ENCODE assay signal across 18 cellular contexts in the genomic region with DNA sequence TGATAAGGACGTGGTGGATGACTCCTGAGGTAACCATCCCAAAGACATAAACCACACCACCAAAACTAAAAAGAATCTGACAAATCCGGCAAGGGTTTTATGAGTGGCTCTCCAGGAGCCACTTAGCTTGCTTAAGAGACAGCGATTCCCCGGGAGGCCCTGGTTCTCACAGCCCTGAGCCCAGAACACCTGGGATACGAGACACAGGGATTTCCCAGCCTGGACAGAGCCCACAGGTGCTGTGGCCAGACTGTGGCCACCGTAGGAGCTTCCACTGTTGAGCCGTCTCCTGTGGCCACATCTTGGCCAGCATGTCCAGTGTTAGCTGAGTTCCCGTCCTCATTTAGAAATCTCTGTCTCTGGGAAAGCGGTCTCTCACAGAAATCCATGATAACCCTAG.
"Had no signal": no experiment of that assay in that cellular context is flagged by ENCODE, and none has a peak within 500 bp of the region (broad histone marks: within the 10 kb centered on the region; RNA-seq: fewer than 3 reads in every experiment).

No MANE protein-coding gene starts in this region.

- DNase-seq: Kasumi-1, MM.1S, NCI-H1092 treated with DMSO at 0.1 percent for 48 hours, NCI-H1436, NCI-H187, NCI-H2029, NCI-H2081 treated with DMSO at 0.1 percent for 48 hours, NCI-H2227 treated with DMSO at 0.1 percent for 48 hours, NCI-H69, NCI-H774, Right ventricle myocardium superior, RPMI8226, SIG-M5, SK-N-SH had no signal

- ATAC-seq: K562 had no signal

- H3K4me3 ChIP-seq: K562, SJSA1 had no signal

- H3K9ac ChIP-seq: KMS-11, SK-N-SH had no signal

- H3K36me3 ChIP-seq: SJSA1 had no signal

- H3K4me2 ChIP-seq: KMS-11, SK-N-SH had no signal

- H3K27ac ChIP-seq: HL-60, KMS-11, SJSA1 had no signal

- H3K9me3 ChIP-seq: SJSA1, SK-N-SH had no signal
